ENCODE assay signal across 27 cellular contexts in the genomic region with DNA sequence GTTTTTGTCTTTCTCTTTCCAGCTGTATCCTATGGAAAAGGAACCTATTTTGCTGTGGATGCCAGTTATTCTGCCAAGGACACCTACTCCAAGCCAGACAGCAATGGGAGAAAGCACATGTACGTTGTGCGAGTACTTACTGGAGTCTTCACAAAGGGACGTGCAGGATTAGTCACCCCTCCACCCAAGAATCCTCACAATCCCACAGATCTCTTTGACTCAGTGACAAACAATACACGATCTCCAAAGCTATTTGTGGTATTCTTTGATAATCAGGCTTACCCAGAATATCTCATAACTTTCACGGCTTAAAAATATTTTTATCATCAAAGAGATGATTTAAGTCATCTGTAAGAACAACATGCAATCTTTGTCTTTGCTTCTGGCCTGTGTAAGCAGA. TPM values are rescaled to one million over a fixed set of nuclear protein-coding genes. Genes with fewer than 3 reads are reported as not detected.
DNase-seq lines count a peak whose midpoint lies in the region; ATAC-seq and TF ChIP-seq lines count a peak whose summit lies in the region.
"Had no signal": no experiment of that assay in that cellular context is flagged by ENCODE, and none has a peak within 500 bp of the region (broad histone marks: within the 10 kb centered on the region; RNA-seq: fewer than 3 reads in every experiment).

No MANE protein-coding gene starts in this region.

- CTCF ChIA-PET in PC-3 (lab: Charles Lee) = no interaction called here

- H2AFZ ChIP-seq in PC-3 (ENCODE audit: low read length) = peak overlapping the region; percentile 9; the same call in 1 of the 2 replicates
- no peak overlapping the region for H2AFZ ChIP-seq in osteoblast (ENCODE audit: low read length)
- H2AFZ ChIP-seq in neural progenitor cell (replicated peaks) = no peak overlapping the region

- H3K4me3 Mint-ChIP-seq in neural progenitor cell = no peak overlapping the region
- H3K4me3 Mint-ChIP-seq: naive B cell; stimulated activated naive B cell treated with anti-CD40 and anti-IgM and Interleukin-4, amounts not matched to agents 10 μg/mL and 1 μg/mL and 100 μg/mL, for 72 hours; T-cell had no signal

- ATAC-seq in PC-3 (peak; percentile 62), GM19023 (IDR thresholded peaks at IDR 0.05; ENCODE audit: unreplicated experiment) (no peak)
- ATAC-seq: heart right ventricle; lower lobe of right lung; pancreas; sciatic nerve; stimulated activated naive B cell treated with anti-CD40 and anti-IgM and Interleukin-4, amounts not matched to agents 10 μg/mL and 1 μg/mL and 100 μg/mL, for 72 hours; T-cell had no signal

- no peaks in the 10 kb centered on the region for H3K9me2 ChIP-seq in PC-3 (replicated peaks; ENCODE audit: low read length)

- peaks cover 2% of the 10 kb centered on the region for H3K27me3 Mint-ChIP-seq in neural progenitor cell (ENCODE audit: insufficient read depth, low read depth)
- H3K27me3 Mint-ChIP-seq: naive B cell; stimulated activated naive B cell treated with anti-CD40 and anti-IgM and Interleukin-4, amounts not matched to agents 10 μg/mL and 1 μg/mL and 100 μg/mL, for 72 hours; T-cell had no signal

- H3K9me3 Mint-ChIP-seq in neural progenitor cell = no peaks in the 10 kb centered on the region
- H3K9me3 Mint-ChIP-seq: naive B cell; stimulated activated naive B cell treated with anti-CD40 and anti-IgM and Interleukin-4, amounts not matched to agents 10 μg/mL and 1 μg/mL and 100 μg/mL, for 72 hours; T-cell had no signal

- no peak for TF ChIP-seq POLR2A in transverse colon (IDR thresholded peaks at IDR 0.05)

- TF ChIP-seq CTCF in PC-3 (conservative IDR thresholded peaks at IDR 0.05; ENCODE audit: low read depth, low read length) (no peak), epithelial cell of esophagus (IDR thresholded peaks at IDR 0.05; ENCODE audit: insufficient read depth, low read depth, low read length, missing control alignments) (no peak), osteoblast (IDR thresholded peaks at IDR 0.05; ENCODE audit: extremely low read depth, low read depth, low read length) (no peak), transverse colon (IDR thresholded peaks at IDR 0.05) (no peak), neural progenitor cell (IDR thresholded peaks at IDR 0.05) (no peak)

- H3K4me3 ChIP-seq in PC-3 (ENCODE audit: low read length) (no peak overlapping the region), epithelial cell of esophagus (ENCODE audit: low read length) (no peak overlapping the region), osteoblast (ENCODE audit: insufficient read depth, low read length) (no peak overlapping the region), transverse colon (no peak overlapping the region), neural progenitor cell (no peak overlapping the region)
- H3K4me3 ChIP-seq: heart right ventricle, lower lobe of right lung, pancreas, thyroid gland had no signal

- DNase-seq in GM03348 (ENCODE audit: low spot score) (peak; percentile 58), PC-3 (peak; percentile 66), epithelial cell of esophagus (ENCODE audit: low read depth) (peak; percentile 79), osteoblast (ENCODE audit: insufficient read length, low spot score, missing footprints) (peak; percentile 74), posterior vena cava (ENCODE audit: low spot score) (no peak), transverse colon (no peak), neural progenitor cell (ENCODE audit: low spot score) (no peak)
- DNase-seq: activated CD4-positive, alpha-beta T cell treated with anti-CD3 and anti-CD28 coated beads, Interleukin-2, amount 50 U/mL, for 48 hours; activated naive CD4-positive, alpha-beta T cell; BE2C; Caco-2; effector memory CD4-positive, alpha-beta T cell; heart right ventricle; lower lobe of right lung; naive B cell; NCI-H1048; NCI-H524 treated with DMSO at 0.1 percent for 48 hours; pancreas; SHP77; stimulated activated naive B cell treated with anti-CD40 and anti-IgM and Interleukin-4, amounts not matched to agents 10 μg/mL and 1 μg/mL and 100 μg/mL, for 72 hours; T-cell; thyroid gland had no signal

- intact Hi-C loops in PC-3 (cut with micrococcal nuclease) (no loop called here), posterior vena cava (cut with DNase I) (no loop called here), transverse colon (cut with DNase I; ENCODE audit: low total_unique reads) (no loop called here)

- H3K36me3 ChIP-seq in PC-3 (ENCODE audit: low read depth, low read length) (no peaks in the 10 kb centered on the region), osteoblast (ENCODE audit: insufficient read depth, low read length) (no peaks in the 10 kb centered on the region), transverse colon (no peaks in the 10 kb centered on the region), neural progenitor cell (no peaks in the 10 kb centered on the region)
- H3K36me3 ChIP-seq: BE2C, heart right ventricle, lower lobe of right lung, pancreas, thyroid gland had no signal

- TF ChIP-seq EP300 in transverse colon (IDR thresholded peaks at IDR 0.05; ENCODE audit: low read depth) = no peak

- H3K4me1 Mint-ChIP-seq in neural progenitor cell = no peaks in the 10 kb centered on the region

- H3K27me3 ChIP-seq in PC-3 (ENCODE audit: low read length) (no peaks in the 10 kb centered on the region), osteoblast (ENCODE audit: insufficient read depth, low read length) (peaks cover 4% of the 10 kb centered on the region), transverse colon (no peaks in the 10 kb centered on the region), neural progenitor cell (peaks cover 3% of the 10 kb centered on the region)
- H3K27me3 ChIP-seq: heart right ventricle, pancreas, thyroid gland had no signal

- H3K27ac Mint-ChIP-seq in neural progenitor cell = no peak overlapping the region
- H3K27ac Mint-ChIP-seq: stimulated activated naive B cell treated with anti-CD40 and anti-IgM and Interleukin-4, amounts not matched to agents 10 μg/mL and 1 μg/mL and 100 μg/mL, for 72 hours had no signal

- in situ Hi-C loops in transverse colon (cut with MboI; ENCODE audit: low pct_ligation_motif_present in 1 of 4, low pct_unique_long_range_greater_than_20kb in 1 of 4, low sequenced_read_pairs in 3 of 4) = no loop called here

- H3K36me3 Mint-ChIP-seq in neural progenitor cell = no peaks in the 10 kb centered on the region

- H3K4me2 ChIP-seq in PC-3 (ENCODE audit: low read length) (peak overlapping the region; percentile 7; the same call in 1 of the 2 replicates), osteoblast (ENCODE audit: insufficient read depth, low read length) (no peak overlapping the region), neural progenitor cell (no peak overlapping the region)
- H3K4me2 ChIP-seq: KMS-11 had no signal

- H3K79me2 ChIP-seq in PC-3 (ENCODE audit: low read length) (no peaks in the 10 kb centered on the region), osteoblast (ENCODE audit: insufficient read depth, low read length) (no peaks in the 10 kb centered on the region), neural progenitor cell (ENCODE audit: low read depth) (no peaks in the 10 kb centered on the region)

- H3K27ac ChIP-seq in PC-3 (ENCODE audit: low read length) (no peak overlapping the region), osteoblast (ENCODE audit: low read depth, low read length) (no peak overlapping the region), transverse colon (no peak overlapping the region), neural progenitor cell (no peak overlapping the region)
- H3K27ac ChIP-seq: heart right ventricle, HL-60, KMS-11, lower lobe of right lung, pancreas, thyroid gland had no signal

- H3K9me3 ChIP-seq in PC-3 (ENCODE audit: low read length) = no peaks in the 10 kb centered on the region
- no peaks in the 10 kb centered on the region for H3K9me3 ChIP-seq in osteoblast (ENCODE audit: low read depth, low read length)
- H3K9me3 ChIP-seq in transverse colon = no peaks in the 10 kb centered on the region
- H3K9me3 ChIP-seq in neural progenitor cell (ENCODE audit: low read depth) = no peaks in the 10 kb centered on the region
- H3K9me3 ChIP-seq: BE2C, Caco-2, heart right ventricle, lower lobe of right lung, pancreas, thyroid gland had no signal

- 78 to 81% methylated on average over 4 to 5 of the region's 5 CpGs for WGBS in transverse colon (ENCODE audit: low coverage in 1 of 2), 2 donors

- H3K9ac ChIP-seq in PC-3 (ENCODE audit: low read length) (no peak overlapping the region), neural progenitor cell (no peak overlapping the region)
- H3K9ac ChIP-seq: KMS-11 had no signal

- POLR2A ChIA-PET in PC-3 (lab: Charles Lee; ENCODE audit: unreplicated experiment) = interaction anchor here (0.5 kb wide), 1 partner anchor 33 kb away, joined by 3 read pairs; no protein-coding TSS in a partner anchor

- H3F3A ChIP-seq in PC-3 (ENCODE audit: low read length, unreplicated experiment) (no peaks in the 10 kb centered on the region), neural progenitor cell (ENCODE audit: low read depth) (no peaks in the 10 kb centered on the region)

- BruUV-seq in PC-3 (replicated peaks; lab: Mats Ljungman, UMichigan) = no TSS peak

- H3K4me1 ChIP-seq in PC-3 (ENCODE audit: insufficient read depth, low read length) = 0 out of 2 replicates have a peak, but pooled peaks cover 7% of the 10 kb centered on the region
- peaks cover 6% of the 10 kb centered on the region for H3K4me1 ChIP-seq in osteoblast (ENCODE audit: insufficient read depth, low read length)
- H3K4me1 ChIP-seq in transverse colon = no peaks in the 10 kb centered on the region
- no peaks in the 10 kb centered on the region for H3K4me1 ChIP-seq in neural progenitor cell
- H3K4me1 ChIP-seq: BE2C, Caco-2, heart right ventricle, lower lobe of right lung, thyroid gland had no signal

- H4K20me1 ChIP-seq in PC-3 (ENCODE audit: low read length) (no peaks in the 10 kb centered on the region), osteoblast (ENCODE audit: insufficient read depth, low read length) (no peaks in the 10 kb centered on the region), neural progenitor cell (ENCODE audit: low read depth) (no peaks in the 10 kb centered on the region)

RNA-seq across cellular contexts. Expression of gene PARP14, which starts 44.9 kb away (rescaled TPM):
- total RNA-seq in PC-3 (2014; rRNA removed) (20.8 and 21.8 TPM in 2 replicates), osteoblast (67.2 and 84.3 TPM in 2 replicates), posterior vena cava (10 to 100 TPM; 41.4 to 47.6 TPM), transverse colon (100 to 1,000 TPM in 1 of 4 donors, 10 to 100 TPM in 3; 35.9 to 211 (median 56.7) TPM), neural progenitor cell (ENCODE audit: low replicate concordance) (2.6 and 6.1 TPM in 2 replicates)

RNA-seq across cellular contexts. Expression of gene PARP15, which starts 58.3 kb away (rescaled TPM):
- total RNA-seq in PC-3 (2014; rRNA removed) (not detected in 2 replicates), osteoblast (3.2 and 3.6 TPM in 2 replicates), posterior vena cava (1 to 10 TPM; 2.5 to 3.5 TPM), transverse colon (10 to 100 TPM in 1 of 4 donors, 1 to 10 TPM in 3; 1.2 to 10.3 (median 4.2) TPM), neural progenitor cell (ENCODE audit: low replicate concordance) (0.06 TPM in 1 of 2 replicates, not detected in the other)
- total RNA-seq: chondrocyte had no signal

Comparison
In these comparisons a context has a peak if more than half of its experiments do, and no peak if none do; other contexts are left out.
1. DNase-seq: peak in GM03348 (single experiment), PC-3 (single experiment), epithelial cell of esophagus (single experiment) and osteoblast (single experiment); none in posterior vena cava (single experiment), transverse colon (single experiment) and neural progenitor cell (single experiment).